In genomic region chr2:11872247-11872947, GRCh38 we compare ENCODE assay signal across 16 cellular contexts.
DNase-seq lines count a peak whose midpoint lies in the region; ATAC-seq, FAIRE-seq and TF ChIP-seq lines count a peak whose summit lies in the region.
"Had no signal": no experiment of that assay in that cellular context is flagged by ENCODE, and none has a peak within 500 bp of the region (broad histone marks: within the 10 kb centered on the region; RNA-seq: fewer than 3 reads in every experiment).

No MANE protein-coding gene starts in this region.

- ATAC-seq in HepG2: no peak
- ATAC-seq in right lobe of liver: no peak
- no peak for ATAC-seq in HG03097 (IDR thresholded peaks at IDR 0.05; ENCODE audit: low FRiP score, unreplicated experiment)
- ATAC-seq in HG03378 (IDR thresholded peaks at IDR 0.05; ENCODE audit: unreplicated experiment): no peak
- ATAC-seq: Right ventricle myocardium inferior had no signal

- 12% methylated on average over 5 of the region's 5 CpGs for WGBS in HepG2 (ENCODE audit: low lambda C conversion rate)
- 25% methylated on average over 5 of the region's 5 CpGs for WGBS in right lobe of liver (ENCODE audit: insufficient coverage, low coverage, low lambda C conversion rate, missing lambda C conversion rate)

- no peak for TF ChIP-seq RAD21 in HepG2 (CRISPR knock-in tag; IDR thresholded peaks at IDR 0.05)

- no peak for DNase-seq in HepG2 (ENCODE audit: low spot score)
- no peak for DNase-seq in right lobe of liver
- DNase-seq in NCI-H748 treated with DMSO at 0.1 percent for 48 hours (lab: John Stamatoyannopoulos, UW): peak; percentile 61
- DNase-seq in dermis microvascular lymphatic vessel endothelial cell (ENCODE audit: low read depth in 2 of 2): peak; percentile 92 to 96
- DNase-seq in GOT3 (lab: John Stamatoyannopoulos, UW): no peak
- DNase-seq in NCI-H1048 (lab: John Stamatoyannopoulos, UW): no peak
- DNase-seq: caudate nucleus, hypothalamus, left ventricle myocardium inferior, naive B cell, NCI-H774, T-helper 9 cell had no signal

- POLR2A ChIA-PET in HepG2 (lab: Yijun Ruan, JAX): interaction anchor here (1.1 to 1.3 kb wide), 2 partner anchors 9 to 43 kb away, joined by 5 to 6 read pairs; no protein-coding TSS in a partner anchor

- H4K20me1 ChIP-seq in HepG2 (ENCODE audit: insufficient read depth, low read length): no peaks in the 10 kb centered on the region

- H3K27ac ChIP-seq in HepG2 (ENCODE audit: extremely low read length, insufficient read depth, low read length): no peak overlapping the region
- no peak overlapping the region for H3K27ac ChIP-seq in right lobe of liver
- H3K27ac ChIP-seq: left ventricle myocardium inferior, tibial nerve had no signal

- TF ChIP-seq EP300 in HepG2 (IDR thresholded peaks at IDR 0.05; ENCODE audit: low read depth in 2 of 2, low read length in 2 of 2): no peak
- TF ChIP-seq EP300 in HepG2 (CRISPR knock-in tag; IDR thresholded peaks at IDR 0.05; ENCODE audit: borderline replicate concordance): no peak

- H3K79me2 ChIP-seq in HepG2 (ENCODE audit: insufficient read depth, low read length): no peaks in the 10 kb centered on the region

- TF ChIP-seq POLR2A in HepG2 (IDR thresholded peaks at IDR 0.05; ENCODE audit: insufficient read depth in 1 of 2, low read depth in 2 of 2, low read length in 2 of 2) (no peak), right lobe of liver (IDR thresholded peaks at IDR 0.05) (no peak)

- no peak for FAIRE-seq in HepG2 (lab: Jason Lieb, UNC)

- BruUV-seq in HepG2 (replicated peaks; lab: Mats Ljungman, UMichigan): no TSS peak

- H3K4me1 ChIP-seq in HepG2 (ENCODE audit: insufficient read depth, low read length): peaks cover 15% of the 10 kb centered on the region
- peaks cover 0 to 4% (median 1%) of the 10 kb centered on the region in 4 donors for H3K4me1 ChIP-seq in right lobe of liver
- H3K4me1 ChIP-seq: left ventricle myocardium inferior had no signal

- H2AFZ ChIP-seq in HepG2 (ENCODE audit: low read length): no peak overlapping the region

- in situ Hi-C loops in HepG2 (cut with HindIII; ENCODE audit: extremely low pct_ligation_motif_present, low pct_unique_long_range_greater_than_20kb): no loop called here

- peaks cover 0 to 17% of the 10 kb centered on the region in 2 experiments; a peak in 2 of 5 replicates for H3K27me3 ChIP-seq in HepG2 (ENCODE audit: control insufficient read depth in 1 of 2, insufficient read depth in 2 of 2, low read length in 2 of 2)
- H3K27me3 ChIP-seq in right lobe of liver: no peaks in the 10 kb centered on the region
- H3K27me3 ChIP-seq: tibial nerve had no signal

- no peak overlapping the region for H3K9ac ChIP-seq in HepG2 (ENCODE audit: insufficient read depth, low read depth, low read length)

- no peak for TF ChIP-seq CTCF in HepG2 (CRISPR knock-in tag; IDR thresholded peaks at IDR 0.05)
- no peak for TF ChIP-seq CTCF in right lobe of liver (IDR thresholded peaks at IDR 0.05)

- H3K9me3 ChIP-seq in HepG2 (ENCODE audit: low read length): no peaks in the 10 kb centered on the region
- H3K9me3 ChIP-seq in right lobe of liver: no peaks in the 10 kb centered on the region
- H3K9me3 ChIP-seq: tibial nerve had no signal

- intact Hi-C loops in HepG2 (cut with micrococcal nuclease; ENCODE audit: unreplicated experiment): no loop called here
- intact Hi-C loops in right lobe of liver (cut with DNase I): no loop called here

- CTCF ChIA-PET in HepG2 (lab: Yijun Ruan, JAX; ENCODE audit: low intra/inter-chr PET ratio, low total read pairs): no interaction called here

- H3K4me3 ChIP-seq in HepG2 (replicated peaks in 1 of 3; ENCODE audit: insufficient read depth in 1 of 3, low read depth in 2 of 3, low read length in 3 of 3): no peak overlapping the region
- no peak overlapping the region for H3K4me3 ChIP-seq in right lobe of liver
- H3K4me3 ChIP-seq: left ventricle myocardium inferior, tibial nerve had no signal

- no peaks in the 10 kb centered on the region for H3K36me3 ChIP-seq in HepG2 (replicated peaks in 1 of 2; ENCODE audit: control insufficient read depth in 1 of 2, insufficient read depth in 2 of 2, low read length in 2 of 2)
- H3K36me3 ChIP-seq in right lobe of liver: no peaks in the 10 kb centered on the region
- H3K36me3 ChIP-seq: left ventricle myocardium inferior, tibial nerve had no signal

- H3K4me2 ChIP-seq in HepG2 (ENCODE audit: low read depth, low read length): no peak overlapping the region

TF ChIP-seq in HepG2, 621 proteins besides CTCF, POLR2A, EP300 and RAD21 (continues in another document):
- TF ChIP-seq, protein P1, sequence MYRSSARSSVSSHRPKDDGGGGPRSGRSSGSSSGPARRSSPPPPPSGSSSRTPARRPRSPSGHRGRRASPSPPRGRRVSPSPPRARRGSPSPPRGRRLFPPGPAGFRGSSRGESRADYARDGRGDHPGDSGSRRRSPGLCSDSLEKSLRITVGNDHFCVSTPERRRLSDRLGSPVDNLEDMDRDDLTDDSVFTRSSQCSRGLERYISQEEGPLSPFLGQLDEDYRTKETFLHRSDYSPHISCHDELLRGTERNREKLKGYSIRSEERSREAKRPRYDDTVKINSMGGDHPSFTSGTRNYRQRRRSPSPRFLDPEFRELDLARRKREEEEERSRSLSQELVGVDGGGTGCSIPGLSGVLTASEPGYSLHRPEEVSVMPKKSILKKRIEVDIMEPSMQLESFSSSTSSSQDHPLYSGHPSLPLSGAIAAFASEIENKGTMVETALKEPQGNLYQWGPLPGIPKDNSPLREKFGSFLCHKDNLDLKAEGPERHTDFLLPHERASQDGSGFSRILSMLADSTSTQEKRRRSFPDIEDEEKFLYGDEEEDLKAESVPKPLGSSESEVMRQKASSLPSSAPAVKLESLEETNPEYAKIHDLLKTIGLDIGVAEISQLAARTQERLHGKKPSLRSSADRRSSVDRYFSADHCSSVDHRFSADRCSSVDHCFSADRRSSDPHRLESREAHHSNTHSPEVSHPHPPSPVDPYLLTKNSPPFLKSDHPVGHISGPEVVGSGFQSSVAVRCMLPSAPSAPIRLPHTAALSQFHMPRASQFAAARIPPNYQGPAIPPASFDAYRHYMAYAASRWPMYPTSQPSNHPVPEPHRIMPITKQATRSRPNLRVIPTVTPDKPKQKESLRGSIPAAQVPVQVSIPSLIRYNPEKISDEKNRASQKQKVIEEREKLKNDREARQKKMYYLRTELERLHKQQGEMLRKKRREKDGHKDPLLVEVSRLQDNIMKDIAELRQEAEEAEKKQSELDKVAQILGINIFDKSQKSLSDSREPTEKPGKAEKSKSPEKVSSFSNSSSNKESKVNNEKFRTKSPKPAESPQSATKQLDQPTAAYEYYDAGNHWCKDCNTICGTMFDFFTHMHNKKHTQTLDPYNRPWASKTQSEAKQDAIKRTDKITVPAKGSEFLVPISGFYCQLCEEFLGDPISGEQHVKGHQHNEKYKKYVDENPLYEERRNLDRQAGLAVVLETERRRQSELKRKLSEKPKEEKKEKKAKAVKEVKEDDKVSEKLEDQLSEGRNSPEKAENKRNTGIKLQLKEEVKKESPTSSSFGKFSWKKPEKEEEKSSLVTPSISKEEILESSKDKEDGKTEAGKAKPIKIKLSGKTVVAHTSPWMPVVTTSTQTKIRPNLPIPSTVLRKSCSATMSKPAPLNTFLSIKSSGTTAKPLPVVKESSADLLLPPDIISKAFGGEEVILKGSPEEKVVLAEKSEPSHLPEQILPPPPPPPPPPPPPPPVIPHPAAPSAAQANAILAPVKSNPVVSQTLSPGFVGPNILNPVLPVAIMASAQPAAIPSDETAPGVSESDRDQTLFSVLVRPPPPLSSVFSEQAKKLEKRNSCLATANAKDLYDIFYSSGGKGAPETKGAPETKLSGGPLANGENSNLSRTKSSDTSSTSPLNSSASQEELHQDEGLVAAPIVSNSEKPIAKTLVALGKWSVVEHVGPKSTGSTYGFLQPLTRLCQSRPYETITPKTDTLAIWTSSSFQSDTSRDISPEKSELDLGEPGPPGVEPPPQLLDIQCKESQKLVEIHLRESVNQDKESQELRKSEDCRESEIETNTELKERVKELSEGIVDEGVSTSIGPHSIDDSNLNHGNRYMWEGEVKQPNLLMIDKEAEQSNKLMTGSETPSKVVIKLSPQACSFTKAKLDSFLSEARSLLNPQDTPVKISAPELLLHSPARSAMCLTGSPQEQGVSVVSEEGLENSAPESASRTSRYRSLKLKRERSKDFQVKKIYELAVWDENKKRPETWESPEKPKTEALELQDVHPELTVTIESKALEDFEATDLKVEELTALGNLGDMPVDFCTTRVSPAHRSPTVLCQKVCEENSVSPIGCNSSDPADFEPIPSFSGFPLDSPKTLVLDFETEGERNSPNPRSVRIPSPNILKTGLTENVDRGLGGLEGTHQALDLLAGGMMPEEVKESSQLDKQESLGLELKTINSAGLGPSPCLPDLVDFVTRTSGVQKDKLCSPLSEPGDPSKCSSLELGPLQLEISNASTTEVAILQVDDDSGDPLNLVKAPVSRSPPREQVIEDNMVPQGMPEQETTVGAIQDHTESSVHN (CRISPR knock-in tag; IDR thresholded peaks at IDR 0.05): no peak
- TF ChIP-seq ZBTB25 (CRISPR knock-in tag; IDR thresholded peaks at IDR 0.05) (no peak), HOMEZ (CRISPR knock-in tag; IDR thresholded peaks at IDR 0.05; ENCODE audit: low read depth) (no peak), ZSCAN22 (CRISPR knock-in tag; IDR thresholded peaks at IDR 0.05) (no peak), SOX13 (IDR thresholded peaks at IDR 0.05) (no peak), SOX13 (CRISPR knock-in tag; conservative IDR thresholded peaks at IDR 0.05 in 1 of 2, IDR thresholded peaks at IDR 0.05 in 1 of 2) (0 out of 4 replicates have a peak, but pooled peaks of 1 of the 2 experiments have one; percentile 20)

Comparison
In these comparisons a context has a peak if more than half of its experiments do, and no peak if none do; other contexts are left out.
1. DNase-seq: peak in NCI-H748 treated with DMSO at 0.1 percent for 48 hours (single experiment) and dermis microvascular lymphatic vessel endothelial cell (2 of 2); none in HepG2 (single experiment), right lobe of liver (0 of 3), GOT3 (single experiment) and NCI-H1048 (single experiment).